ENCODE assay signal across 12 cellular contexts in genomic region chr7:19397917-19398316, GRCh38.
DNase-seq lines count a peak whose midpoint lies in the region; ATAC-seq and TF ChIP-seq lines count a peak whose summit lies in the region.
"Had no signal": no experiment of that assay in that cellular context is flagged by ENCODE, and none has a peak within 500 bp of the region (broad histone marks: within the 10 kb centered on the region; RNA-seq: fewer than 3 reads in every experiment).

No MANE protein-coding gene starts in this region.

- H3K79me2 ChIP-seq in OCI-LY3 (ENCODE audit: low read length) = no peaks in the 10 kb centered on the region

- no peak overlapping the region for H3K27ac ChIP-seq in OCI-LY3 (ENCODE audit: low read length)
- H3K27ac ChIP-seq: dorsolateral prefrontal cortex had no signal

- H3K27me3 ChIP-seq in OCI-LY3 (ENCODE audit: low read depth, low read length) = no peaks in the 10 kb centered on the region

- peak; percentile 56 for DNase-seq in pons (ENCODE audit: low spot score)
- no peak for DNase-seq in activated CD4-positive, alpha-beta T cell treated with anti-CD3 and anti-CD28 coated beads, Interleukin-2, amount 50 U/mL, for 48 hours
- no peak for DNase-seq in activated CD4-positive, alpha-beta T cell treated with anti-CD3 and anti-CD28 coated beads for 1 hour
- DNase-seq in activated naive CD4-positive, alpha-beta T cell treated with anti-CD3 and anti-CD28 coated beads, Interleukin-2, amount 50 U/mL, for 72 hours (ENCODE audit: low spot score in 2 of 2) = no peak
- DNase-seq: activated CD4-positive, alpha-beta memory T cell treated with anti-CD3 and anti-CD28 coated beads for 36 hours; dorsolateral prefrontal cortex; left ventricle myocardium superior; NCI-H2107 had no signal

- H3K36me3 Mint-ChIP-seq in activated naive CD4-positive, alpha-beta T cell treated with anti-CD3 and anti-CD28 coated beads, Interleukin-2, amount 50 U/mL, for 72 hours = no peaks in the 10 kb centered on the region
- H3K36me3 Mint-ChIP-seq: activated CD4-positive, alpha-beta memory T cell treated with anti-CD3 and anti-CD28 coated beads for 36 hours had no signal

- no peaks in the 10 kb centered on the region for H4K20me1 ChIP-seq in OCI-LY3 (ENCODE audit: insufficient read depth, low read length)

- no peaks in the 10 kb centered on the region for H3K9me3 ChIP-seq in OCI-LY3 (ENCODE audit: insufficient read depth, low read length)

- no peak for TF ChIP-seq CTCF in OCI-LY3 (IDR thresholded peaks at IDR 0.05; ENCODE audit: low read depth, low read length)

- peaks cover 0 to 4% of the 10 kb centered on the region in 2 donors for H3K9me3 Mint-ChIP-seq in activated naive CD4-positive, alpha-beta T cell treated with anti-CD3 and anti-CD28 coated beads, Interleukin-2, amount 50 U/mL, for 72 hours

- peak overlapping the region; percentile 11 for H3K4me2 ChIP-seq in OCI-LY3 (ENCODE audit: low read length)

- no peak overlapping the region for H3K9ac ChIP-seq in OCI-LY3 (ENCODE audit: low read length)

- ATAC-seq in GM19468 (IDR thresholded peaks at IDR 0.05; ENCODE audit: extremely low read depth, unreplicated experiment) = peak; percentile 77
- ATAC-seq in HG03060 (IDR thresholded peaks at IDR 0.05; ENCODE audit: low read depth, unreplicated experiment) = peak; percentile 92
- no peak for ATAC-seq in activated naive CD4-positive, alpha-beta T cell treated with anti-CD3 and anti-CD28 coated beads, Interleukin-2, amount 50 U/mL, for 72 hours
- ATAC-seq in HG03045 (IDR thresholded peaks at IDR 0.05; ENCODE audit: unreplicated experiment) = no peak
- ATAC-seq: left ventricle myocardium superior had no signal

- no peak overlapping the region for H3K4me3 ChIP-seq in OCI-LY3 (ENCODE audit: low read length)
- H3K4me3 ChIP-seq: dorsolateral prefrontal cortex had no signal

- no peaks in the 10 kb centered on the region for H3K4me1 ChIP-seq in OCI-LY3 (ENCODE audit: low read length)

- H2AFZ ChIP-seq in OCI-LY3 (ENCODE audit: low read depth, low read length) = no peak overlapping the region

- no peaks in the 10 kb centered on the region for H3K36me3 ChIP-seq in OCI-LY3 (replicated peaks; ENCODE audit: low read depth, low read length)

- H3K27ac Mint-ChIP-seq in activated naive CD4-positive, alpha-beta T cell treated with anti-CD3 and anti-CD28 coated beads, Interleukin-2, amount 50 U/mL, for 72 hours = no peak overlapping the region
- H3K27ac Mint-ChIP-seq: activated CD4-positive, alpha-beta memory T cell treated with anti-CD3 and anti-CD28 coated beads for 36 hours had no signal

Comparison
In these comparisons a context has a peak if more than half of its experiments do, and no peak if none do; other contexts are left out.
1. ATAC-seq: peak in GM19468 (single experiment) and HG03060 (single experiment); none in activated naive CD4-positive, alpha-beta T cell treated with anti-CD3 and anti-CD28 coated beads, Interleukin-2, amount 50 U/mL, for 72 hours (0 of 2) and HG03045 (single experiment).